Comparison of ENCODE assay signal across 8 cellular contexts in genomic region chr2:148020358-148021058, GRCh38. TPM values are rescaled to one million over a fixed set of nuclear protein-coding genes. Genes with fewer than 3 reads are reported as not detected.
DNase-seq lines count a peak whose midpoint lies in the region; ATAC-seq and TF ChIP-seq lines count a peak whose summit lies in the region.

Gene ORC4 (minus strand): TSS chr2:148020737. CDS start chr2:147975958, 44,779 bp downstream.

- peaks cover 9% of the 10 kb centered on the region for H3K4me1 ChIP-seq in HAP-1

- peaks cover 5% of the 10 kb centered on the region for H3K9me3 Mint-ChIP-seq in nephron progenitor cell
- H3K9me3 Mint-ChIP-seq in stimulated activated naive CD8-positive, alpha-beta T cell treated with anti-CD3 and anti-CD28 coated beads, Interleukin-15, amount 100 ng/mL, for 72 hours = no peaks in the 10 kb centered on the region

- ATAC-seq in stimulated activated naive CD8-positive, alpha-beta T cell treated with anti-CD3 and anti-CD28 coated beads, Interleukin-15, amount 100 ng/mL, for 72 hours = peak; percentile 91

- 0 out of 2 replicates have a peak, but pooled peaks cover 3% of the 10 kb centered on the region for H3K36me3 ChIP-seq in HAP-1 (replicated peaks)
- H3K36me3 ChIP-seq in MG63 = no peaks in the 10 kb centered on the region

- H3K36me3 Mint-ChIP-seq in nephron progenitor cell (ENCODE audit: low read depth) = peaks cover 15% of the 10 kb centered on the region

- H3K27me3 Mint-ChIP-seq in nephron progenitor cell (ENCODE audit: low read depth, poor library complexity) = no peaks in the 10 kb centered on the region
- H3K27me3 Mint-ChIP-seq in stimulated activated naive CD8-positive, alpha-beta T cell treated with anti-CD3 and anti-CD28 coated beads, Interleukin-15, amount 100 ng/mL, for 72 hours = no peaks in the 10 kb centered on the region

- H3K4me1 Mint-ChIP-seq in nephron progenitor cell = peaks cover 52% of the 10 kb centered on the region
- H3K4me1 Mint-ChIP-seq in stimulated activated naive CD8-positive, alpha-beta T cell treated with anti-CD3 and anti-CD28 coated beads, Interleukin-15, amount 100 ng/mL, for 72 hours = peaks cover 44% of the 10 kb centered on the region

- peak within 1 kb of the TSS; percentile 99 for H3K4me3 Mint-ChIP-seq in nephron progenitor cell
- H3K4me3 Mint-ChIP-seq in stimulated activated naive CD8-positive, alpha-beta T cell treated with anti-CD3 and anti-CD28 coated beads, Interleukin-15, amount 100 ng/mL, for 72 hours = peak within 1 kb of the TSS; percentile 99 to 100

- H3K4me3 ChIP-seq in HAP-1 (peak within 1 kb of the TSS; percentile 62), MG63 (peak within 1 kb of the TSS; percentile 81)

- H3K27me3 ChIP-seq in HAP-1 (ENCODE audit: low read depth) = no peaks in the 10 kb centered on the region
- no peaks in the 10 kb centered on the region for H3K27me3 ChIP-seq in MG63

- peak within 1 kb of the TSS; percentile 100 for H3K27ac Mint-ChIP-seq in nephron progenitor cell
- peak within 1 kb of the TSS; percentile 97 for H3K27ac Mint-ChIP-seq in stimulated activated naive CD8-positive, alpha-beta T cell treated with anti-CD3 and anti-CD28 coated beads, Interleukin-15, amount 100 ng/mL, for 72 hours

- TF ChIP-seq CTCF in nephron progenitor cell (IDR thresholded peaks at IDR 0.05) = peak; percentile 10

- in situ Hi-C loops in HAP-1 (cut with MboI; ENCODE audit: low sequenced_read_pairs) = no loop called here

- DNase-seq in GDM1 (lab: John Stamatoyannopoulos, UW) (peak; percentile 99), HAP-1 (ENCODE audit: low spot score in 2 of 2) (peak; percentile 99), MG63 (peak; percentile 98), SHP77 treated with DMSO at 0.1 percent for 48 hours (lab: John Stamatoyannopoulos, UW) (peak; percentile 85), fibroblast of the conjunctiva (ENCODE audit: low read depth) (peak; percentile 99), nephron progenitor cell (peak; percentile 95)
- DNase-seq in activated effector memory CD4-positive, alpha-beta T cell treated with anti-CD3 and anti-CD28 coated beads, Interleukin-2, amount 50 U/mL, for 16 hours = peak; percentile 98
- peak; percentile 96 to 97 for DNase-seq in stimulated activated naive CD8-positive, alpha-beta T cell treated with anti-CD3 and anti-CD28 coated beads, Interleukin-15, amount 100 ng/mL, for 72 hours

- H3K9me3 ChIP-seq in HAP-1 = no peaks in the 10 kb centered on the region
- no peaks in the 10 kb centered on the region for H3K9me3 ChIP-seq in MG63

RNA-seq across cellular contexts. Expression of gene ORC4, which starts in this region (rescaled TPM):
- 15.9 and 66.5 TPM in 2 replicates for total RNA-seq in MG63 (2014; rRNA removed; shearing (Covaris generic); ENCODE audit: low replicate concordance)

Comparison
In these comparisons a context has a peak if more than half of its experiments do, and no peak if none do; other contexts are left out.
1. Peak in every context shown above with its lines: DNase-seq, ATAC-seq and H3K4me3 ChIP-seq.